Comparison of ENCODE assay signal across 8 cellular contexts in genomic region chr17:16438557-16439302, GRCh38. TPM values are rescaled to one million over a fixed set of nuclear protein-coding genes. Genes with fewer than 3 reads are reported as not detected.
DNase-seq lines count a peak whose midpoint lies in the region; ATAC-seq and TF ChIP-seq lines count a peak whose summit lies in the region.

No MANE protein-coding gene starts in this region.

- POLR2A ChIA-PET in IMR-90 (lab: Charles Lee; ENCODE audit: unreplicated experiment), result interaction anchor here (0.5 to 1.6 kb wide), 6 partner anchors 11 to 1830 kb away, joined by 3 to 9 read pairs (median 6); partner anchors contain the start of gene UBB
- POLR2A ChIA-PET in OCI-LY7 (lab: Charles Lee), result interaction anchor here (0.5 to 1.7 kb wide), 20 partner anchors 8 to 221 kb away, joined by 3 to 10 read pairs (median 4); partner anchors contain the start of genes PIGL, TRPV2 and UBB

- H2BK5ac ChIP-seq in IMR-90 (ENCODE audit: low read depth, low read length, poor library complexity, severe bottlenecking), result peak overlapping the region; percentile 75

- peak overlapping the region; percentile 98 for H2AK9ac ChIP-seq in IMR-90 (replicated peaks; ENCODE audit: low read depth, low read length, poor library complexity)

- H2AK5ac ChIP-seq in IMR-90 (ENCODE audit: low read depth, low read length), result peak overlapping the region; percentile 99

- CTCF ChIA-PET in IMR-90 (lab: Yijun Ruan, JAX), result interaction anchor here (1.0 to 1.6 kb wide), 3 partner anchors 11 to 75 kb away, joined by 3 to 7 read pairs (median 4); no protein-coding TSS in a partner anchor
- CTCF ChIA-PET in OCI-LY7 (lab: Charles Lee; ENCODE audit: unreplicated experiment), result interaction anchor here (1.0 to 1.5 kb wide), 4 partner anchors 11 to 74 kb away, joined by 3 to 10 read pairs (median 4); no protein-coding TSS in a partner anchor

- peak overlapping the region; percentile 67 for H3K4me3 ChIP-seq in IMR-90 (ENCODE audit: insufficient read depth, low read depth, low read length)
- peak overlapping the region; percentile 98 for H3K4me3 ChIP-seq in OCI-LY7 (ENCODE audit: low read depth, low read length, poor library complexity, severe bottlenecking)
- H3K4me3 ChIP-seq in mononuclear cell (ENCODE audit: low read length), result peak overlapping the region; percentile 81

- DNase-seq in DMS114 treated with DMSO at 0.1 percent for 48 hours (lab: John Stamatoyannopoulos, UW; ENCODE audit: unreplicated experiment), result peak; percentile 83
- peak; percentile 100 for DNase-seq in IMR-90
- peak; percentile 100 for DNase-seq in OCI-LY7 (ENCODE audit: low spot score)
- peak; percentile 88 for DNase-seq in activated T-cell treated with anti-CD3 and anti-CD28 coated beads for 4 hours
- DNase-seq in epithelial cell of prostate (ENCODE audit: low read depth, low spot score), result peak; percentile 97
- peak; percentile 89 to 90 for DNase-seq in stimulated activated CD8-positive, alpha-beta memory T cell treated with anti-CD3 and anti-CD28 coated beads, Interleukin-2, amount 100 ng/mL, for 48 hours (ENCODE audit: low read depth in 2 of 2)

- peak; percentile 80 for ATAC-seq in GM21529 (IDR thresholded peaks at IDR 0.05; ENCODE audit: unreplicated experiment)
- peak; percentile 93 for ATAC-seq in IMR-90 (ENCODE audit: low read depth)

- WGBS in IMR-90 (ENCODE audit: extremely low coverage in 2 of 2, insufficient read length in 1 of 2), 2 experiments, result 0% methylated on average over 14 of the region's 46 CpGs; no CpG with 5 or more reads in 1 of the 2 experiments

- peak overlapping the region; percentile 82 for H4K5ac ChIP-seq in IMR-90 (ENCODE audit: low read depth, low read length)

- TF ChIP-seq CTCF in IMR-90 (conservative IDR thresholded peaks at IDR 0.05; ENCODE audit: low read depth, low read length), result no peak
- no peak for TF ChIP-seq CTCF in OCI-LY7 (conservative IDR thresholded peaks at IDR 0.05; ENCODE audit: low read length)

- dilution Hi-C loops in IMR-90 (cut with HindIII; ENCODE audit: low sequenced_read_pairs, unreplicated experiment), result no loop called here

- H3K27me3 ChIP-seq in IMR-90 (ENCODE audit: control insufficient read depth, insufficient read depth, low read length) (no peaks in the 10 kb centered on the region), mononuclear cell (ENCODE audit: insufficient read depth, low read length) (no peaks in the 10 kb centered on the region)

- H3K27ac ChIP-seq in IMR-90 (ENCODE audit: insufficient read depth, low read length), result peak overlapping the region; percentile 87
- peak overlapping the region; percentile 87 for H3K27ac ChIP-seq in OCI-LY7 (ENCODE audit: low read depth, low read length, poor library complexity, severe bottlenecking)
- H3K27ac ChIP-seq in epithelial cell of prostate, result peak overlapping the region; percentile 95

- H3K4me2 ChIP-seq in IMR-90 (ENCODE audit: low read depth, low read length) (peak overlapping the region; percentile 98), OCI-LY7 (ENCODE audit: low read length) (peak overlapping the region; percentile 96)

- H3K9me3 ChIP-seq in IMR-90 (ENCODE audit: control insufficient read depth, insufficient read depth, low read length) (no peaks in the 10 kb centered on the region), OCI-LY7 (ENCODE audit: low read length) (no peaks in the 10 kb centered on the region), mononuclear cell (ENCODE audit: low read depth, low read length) (no peaks in the 10 kb centered on the region)

- BruUV-seq in IMR-90 (replicated peaks; lab: Mats Ljungman, UMichigan), result no TSS peak
- no TSS peak for BruUV-seq in OCI-LY7 (replicated peaks; lab: Mats Ljungman, UMichigan)

- H3K79me1 ChIP-seq in IMR-90 (ENCODE audit: low read depth in 1 of 2, low read length in 2 of 2), result peaks cover 24 to 49% of the 10 kb centered on the region in 2 experiments

- peak overlapping the region; percentile 30; the same call in 1 of the 3 replicates for H2BK15ac ChIP-seq in IMR-90 (ENCODE audit: low read depth, low read length)

- H3K18ac ChIP-seq in IMR-90 (ENCODE audit: low read depth, low read length), result peak overlapping the region; percentile 59

- H3K56ac ChIP-seq in IMR-90 (ENCODE audit: extremely low read depth, insufficient read depth, low read length), result peak overlapping the region; percentile 94

- H3K4me1 ChIP-seq in IMR-90 (ENCODE audit: control insufficient read depth, insufficient read depth, low read length) (peaks cover 17% of the 10 kb centered on the region), OCI-LY7 (ENCODE audit: insufficient read depth, low read length, poor library complexity, severe bottlenecking) (peaks cover 33% of the 10 kb centered on the region), mononuclear cell (ENCODE audit: insufficient read depth, low read length) (peaks cover 49% of the 10 kb centered on the region)

- H3K9me1 ChIP-seq in IMR-90 (ENCODE audit: insufficient read depth, low read length), result peaks cover 25% of the 10 kb centered on the region

- peak overlapping the region; percentile 91 for H4K91ac ChIP-seq in IMR-90 (ENCODE audit: insufficient read depth, low read depth, low read length)

- peak; percentile 99 for TF ChIP-seq POLR2A in IMR-90 (IDR thresholded peaks at IDR 0.05; ENCODE audit: low read depth, low read length)

- peak overlapping the region; percentile 99 for H3K23ac ChIP-seq in IMR-90 (ENCODE audit: low read depth, low read length)

- peak overlapping the region; percentile 99 for H3K14ac ChIP-seq in IMR-90 (replicated peaks; ENCODE audit: low read depth, low read length)

- H2AFZ ChIP-seq in IMR-90 (replicated peaks; ENCODE audit: low read length, poor library complexity) (peak overlapping the region; percentile 91), OCI-LY7 (ENCODE audit: low read length) (no peak overlapping the region)

- H2BK20ac ChIP-seq in IMR-90 (ENCODE audit: low read depth, low read length), result peak overlapping the region; percentile 35; the same call in 1 of the 2 replicates

- intact Hi-C loops in IMR-90 (cut with micrococcal nuclease) (loop anchor here (1.0 kb wide), 1 partner anchor 52 kb away; no protein-coding TSS in a partner anchor), OCI-LY7 (cut with micrococcal nuclease; ENCODE audit: unreplicated experiment) (loop anchor here (2.0 kb wide), 1 partner anchor 58 kb away; the partner anchor contains the start of gene UBB)

- peak overlapping the region; percentile 97 for H3K9ac ChIP-seq in IMR-90 (ENCODE audit: low read depth, low read length)

- TF ChIP-seq RAD21 in IMR-90 (IDR thresholded peaks at IDR 0.05; ENCODE audit: low read length), result peak; percentile 3; the same call in 1 of the 2 replicates

- in situ Hi-C loops in IMR-90 (cut with MboI; ENCODE audit: low sequenced_read_pairs), result loop anchor here (5.0 kb wide), 1 partner anchor 56 kb away; the partner anchor contains the start of gene UBB

- H4K20me1 ChIP-seq in IMR-90 (ENCODE audit: insufficient read depth, low read length) (peaks cover 46% of the 10 kb centered on the region), OCI-LY7 (ENCODE audit: insufficient read depth, low read length) (peaks cover 22% of the 10 kb centered on the region; the same call in 1 of the 2 replicates)

- H2BK120ac ChIP-seq in IMR-90 (ENCODE audit: low read depth, low read length), result peak overlapping the region; percentile 56; the same call in 1 of the 2 replicates

- peak overlapping the region; percentile 82 to 100 for H4K8ac ChIP-seq in IMR-90 (ENCODE audit: low read depth in 2 of 2, low read length in 2 of 2)

- H3K36me3 ChIP-seq in IMR-90 (ENCODE audit: control insufficient read depth, insufficient read depth, low read length) (peaks cover 35% of the 10 kb centered on the region), OCI-LY7 (ENCODE audit: insufficient read depth, low read length) (peaks cover 48% of the 10 kb centered on the region)

- no peaks in the 10 kb centered on the region for H3K9me2 ChIP-seq in OCI-LY7 (ENCODE audit: insufficient read depth, low read length)

- H3K79me2 ChIP-seq in OCI-LY7 (ENCODE audit: insufficient read depth, low read depth, low read length), result peaks cover 45% of the 10 kb centered on the region

- H3K4ac ChIP-seq in IMR-90 (ENCODE audit: low read depth, low read length), result peak overlapping the region; percentile 97

TF ChIP-seq in IMR-90, 13 proteins besides CTCF, POLR2A, EP300 and RAD21 (continues in another document):
- peak; percentile 35; the same call in 1 of the 2 replicates for TF ChIP-seq NFE2L2 (IDR thresholded peaks at IDR 0.05; ENCODE audit: low read depth, low read length)
- TF ChIP-seq BHLHE40 (IDR thresholded peaks at IDR 0.05; ENCODE audit: low read depth, low read length), result peak; percentile 97
- TF ChIP-seq CHD1 (IDR thresholded peaks at IDR 0.05; ENCODE audit: low read depth, low read length), result peak; percentile 97; the same call in 1 of the 2 replicates
- no peak for TF ChIP-seq MAFK (IDR thresholded peaks at IDR 0.05; ENCODE audit: low read depth, low read length)
- TF ChIP-seq MAZ (IDR thresholded peaks at IDR 0.05; ENCODE audit: borderline replicate concordance, low read depth, low read length), result peak; percentile 53; the same call in 1 of the 2 replicates
- no peak for TF ChIP-seq SMC3 (IDR thresholded peaks at IDR 0.05; ENCODE audit: low read depth, low read length)

RNA-seq across cellular contexts. Expression of gene TRPV2, which starts 23.4 kb away (rescaled TPM):
- 27.2 and 30.8 TPM in 2 replicates for total RNA-seq in IMR-90 (2012; rRNA removed)
- 32.8 and 36.4 TPM in 2 replicates for polyA plus RNA-seq in IMR-90 (2012; rRNA removed)
- 28.0 and 41.7 TPM in 2 replicates for polyA plus RNA-seq in IMR-90 (2012; cell fraction: cytosol; rRNA removed)
- polyA plus RNA-seq in IMR-90 (2012; cell fraction: nucleus; rRNA removed; ENCODE audit: low replicate concordance), result 30.3 and 55.3 TPM in 2 replicates
- total RNA-seq in OCI-LY7 (2014; rRNA removed; shearing (Covaris generic)), result 10.5 and 15.4 TPM in 2 replicates
- total RNA-seq in OCI-LY7 (2022), result 4.9 and 5.3 TPM in 2 replicates
- total RNA-seq in mononuclear cell, result 23.1 TPM

RNA-seq across cellular contexts. Expression of gene LRRC75A, which starts 53.3 kb away (rescaled TPM):
- total RNA-seq in IMR-90 (2012; rRNA removed) (0.56 and 0.72 TPM in 2 replicates), OCI-LY7 (2022) (not detected in 2 replicates), mononuclear cell (2.2 TPM)
- 0.89 and 1.0 TPM in 2 replicates for polyA plus RNA-seq in IMR-90 (2012; rRNA removed)
- polyA plus RNA-seq in IMR-90 (2012; cell fraction: cytosol; rRNA removed), result 0.05 and 1.0 TPM in 2 replicates
- 2.2 and 3.2 TPM in 2 replicates for polyA plus RNA-seq in IMR-90 (2012; cell fraction: nucleus; rRNA removed; ENCODE audit: low replicate concordance)
- not detected in 2 replicates for total RNA-seq in OCI-LY7 (2014; rRNA removed; shearing (Covaris generic))

RNA-seq across cellular contexts. Expression of gene UBB, which starts 57.8 kb away (rescaled TPM):
- 3,383 and 4,283 TPM in 2 replicates for total RNA-seq in IMR-90 (2012; rRNA removed)
- polyA plus RNA-seq in IMR-90 (2012; rRNA removed), result 2,561 and 3,167 TPM in 2 replicates
- 2,294 and 4,532 TPM in 2 replicates for polyA plus RNA-seq in IMR-90 (2012; cell fraction: cytosol; rRNA removed)
- 753 and 838 TPM in 2 replicates for polyA plus RNA-seq in IMR-90 (2012; cell fraction: nucleus; rRNA removed; ENCODE audit: low replicate concordance)
- total RNA-seq in OCI-LY7 (2014; rRNA removed; shearing (Covaris generic)), result 2,854 and 2,972 TPM in 2 replicates
- 1,291 and 1,479 TPM in 2 replicates for total RNA-seq in OCI-LY7 (2022)
- 1,077 TPM for total RNA-seq in mononuclear cell

Comparison
In these comparisons a context has a peak if more than half of its experiments do, and no peak if none do; other contexts are left out.
1. Peak in every context shown above with its lines: DNase-seq, ATAC-seq, H3K4me3 ChIP-seq and H3K27ac ChIP-seq.